In the genomic region with DNA sequence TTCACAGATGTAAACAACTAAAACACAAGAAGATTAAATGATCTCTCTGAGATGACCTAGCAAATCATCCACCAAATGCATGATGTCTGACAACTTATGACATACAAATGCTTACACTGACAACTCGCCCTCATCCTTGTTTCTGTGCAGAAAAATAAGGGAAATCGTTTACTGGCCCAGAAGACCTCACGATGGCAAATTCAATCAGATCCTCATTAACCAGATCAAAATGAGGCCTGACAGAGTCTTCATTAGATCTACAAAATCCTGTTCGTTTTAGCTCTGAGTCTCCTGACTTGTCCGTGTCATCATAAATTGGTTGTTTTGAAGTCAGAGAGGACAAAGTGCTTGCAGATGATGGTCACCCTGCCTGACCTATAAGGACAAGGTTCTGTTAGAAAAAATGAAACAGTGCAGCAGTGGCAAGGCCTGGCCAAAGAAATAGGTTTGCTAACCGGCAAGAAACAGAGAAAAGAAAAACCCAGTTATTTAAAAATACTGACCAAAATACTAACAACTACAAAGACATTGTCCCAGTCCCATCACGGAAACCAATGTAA, we compare ENCODE assay signal across 11 cellular contexts.
DNase-seq lines count a peak whose midpoint lies in the region; ATAC-seq and TF ChIP-seq lines count a peak whose summit lies in the region.
"Had no signal": no experiment of that assay in that cellular context is flagged by ENCODE, and none has a peak within 500 bp of the region (broad histone marks: within the 10 kb centered on the region; RNA-seq: fewer than 3 reads in every experiment).

No MANE protein-coding gene starts in this region.

- no peak for TF ChIP-seq CTCF in OCI-LY3 (IDR thresholded peaks at IDR 0.05; ENCODE audit: low read depth, low read length)
- TF ChIP-seq CTCF in spleen (IDR thresholded peaks at IDR 0.05 in 8 of 11, conservative IDR thresholded peaks at IDR 0.05 in 3 of 11) = no peak

- H3K4me2 ChIP-seq in OCI-LY3 (ENCODE audit: low read length) = peak overlapping the region; percentile 86

- H3K9ac ChIP-seq in OCI-LY3 (ENCODE audit: low read length) = peak overlapping the region; percentile 71

- peaks cover 19% of the 10 kb centered on the region for H3K36me3 Mint-ChIP-seq in activated CD4-positive, alpha-beta T cell treated with anti-CD3 and anti-CD28 coated beads, Interleukin-2, amount 10 ng/mL, durations not matched to agents 7 days and 5 days (ENCODE audit: low read depth)
- no peaks in the 10 kb centered on the region for H3K36me3 Mint-ChIP-seq in effector memory CD8-positive, alpha-beta T cell (ENCODE audit: insufficient read depth)

- DNase-seq in activated CD4-positive, alpha-beta T cell treated with anti-CD3 and anti-CD28 coated beads, Interleukin-2, amount 10 ng/mL, durations not matched to agents 7 days and 5 days = no peak
- no peak for DNase-seq in activated CD4-positive, alpha-beta T cell treated with anti-CD3 and anti-CD28 coated beads for 4 hours
- DNase-seq in effector memory CD8-positive, alpha-beta T cell = no peak
- no peak for DNase-seq in spleen
- no peak for DNase-seq in NCI-H2196 treated with DMSO at 0.1 percent for 48 hours (lab: John Stamatoyannopoulos, UW; ENCODE audit: unreplicated experiment)
- DNase-seq in HUDEP-2 (lab: John Stamatoyannopoulos, UW; ENCODE audit: unreplicated experiment in 76 of 76) = no peak
- no peak for DNase-seq in foreskin melanocyte
- DNase-seq: NCI-H1436, NCI-H524 had no signal

- no peak for ATAC-seq in effector memory CD8-positive, alpha-beta T cell (replicated peaks)

- peak overlapping the region; percentile 68 for H2AFZ ChIP-seq in OCI-LY3 (ENCODE audit: low read depth, low read length)

- WGBS in spleen, 5 donors = 89 to 94% (median 92%) methylated on average over 7 of the region's 7 CpGs

- peaks cover 5% of the 10 kb centered on the region for H3K9me3 Mint-ChIP-seq in activated CD4-positive, alpha-beta T cell treated with anti-CD3 and anti-CD28 coated beads, Interleukin-2, amount 10 ng/mL, durations not matched to agents 7 days and 5 days
- no peaks in the 10 kb centered on the region for H3K9me3 Mint-ChIP-seq in effector memory CD8-positive, alpha-beta T cell

- POLR2A ChIA-PET in activated CD4-positive, alpha-beta T cell treated with anti-CD3 and anti-CD28 coated beads, Interleukin-2, amount 10 ng/mL, durations not matched to agents 7 days and 5 days (lab: Charles Lee) = no interaction called here

- H3K9me3 ChIP-seq in OCI-LY3 (ENCODE audit: insufficient read depth, low read length) (peaks cover 5% of the 10 kb centered on the region; the same call in 1 of the 2 replicates), spleen (no peaks in the 10 kb centered on the region)

- TF ChIP-seq POLR2A in spleen (IDR thresholded peaks at IDR 0.05) = no peak

- CTCF ChIA-PET in activated CD4-positive, alpha-beta T cell treated with anti-CD3 and anti-CD28 coated beads, Interleukin-2, amount 10 ng/mL, durations not matched to agents 7 days and 5 days (lab: Charles Lee) = interaction anchor here (0.7 kb wide), 1 partner anchor 66 kb away, joined by 3 read pairs; no protein-coding TSS in a partner anchor

- H3K4me1 Mint-ChIP-seq in activated CD4-positive, alpha-beta T cell treated with anti-CD3 and anti-CD28 coated beads, Interleukin-2, amount 10 ng/mL, durations not matched to agents 7 days and 5 days = peaks cover 75% of the 10 kb centered on the region
- H3K4me1 Mint-ChIP-seq in effector memory CD8-positive, alpha-beta T cell (ENCODE audit: low read depth in 2 of 2) = peaks cover 54 to 68% of the 10 kb centered on the region in 2 donors

- H3K36me3 ChIP-seq in OCI-LY3 (replicated peaks; ENCODE audit: low read depth, low read length) (peaks cover 12% of the 10 kb centered on the region), spleen (no peaks in the 10 kb centered on the region)

- H3K4me3 Mint-ChIP-seq in activated CD4-positive, alpha-beta T cell treated with anti-CD3 and anti-CD28 coated beads, Interleukin-2, amount 10 ng/mL, durations not matched to agents 7 days and 5 days = peak overlapping the region; percentile 83
- peak overlapping the region; percentile 89 to 92 for H3K4me3 Mint-ChIP-seq in effector memory CD8-positive, alpha-beta T cell

- H3K27ac ChIP-seq in OCI-LY3 (ENCODE audit: low read length) = peak overlapping the region; percentile 91
- peak overlapping the region; percentile 67 to 92 (median 83) for H3K27ac ChIP-seq in spleen

- no peaks in the 10 kb centered on the region for H3K27me3 Mint-ChIP-seq in activated CD4-positive, alpha-beta T cell treated with anti-CD3 and anti-CD28 coated beads, Interleukin-2, amount 10 ng/mL, durations not matched to agents 7 days and 5 days
- H3K27me3 Mint-ChIP-seq in effector memory CD8-positive, alpha-beta T cell = no peaks in the 10 kb centered on the region

- no peaks in the 10 kb centered on the region for H3K27me3 ChIP-seq in OCI-LY3 (ENCODE audit: low read depth, low read length)
- no peaks in the 10 kb centered on the region for H3K27me3 ChIP-seq in spleen (replicated peaks in 1 of 7)
- H3K27me3 ChIP-seq: hepatocyte had no signal

- H3K27ac Mint-ChIP-seq in activated CD4-positive, alpha-beta T cell treated with anti-CD3 and anti-CD28 coated beads, Interleukin-2, amount 10 ng/mL, durations not matched to agents 7 days and 5 days = peak overlapping the region; percentile 97
- peak overlapping the region; percentile 98 to 99 for H3K27ac Mint-ChIP-seq in effector memory CD8-positive, alpha-beta T cell

- H4K20me1 ChIP-seq in OCI-LY3 (ENCODE audit: insufficient read depth, low read length) = no peaks in the 10 kb centered on the region

- H3K79me2 ChIP-seq in OCI-LY3 (ENCODE audit: low read length) = peaks cover 31% of the 10 kb centered on the region
- H3K79me2 ChIP-seq: hepatocyte had no signal

- H3K4me1 ChIP-seq in OCI-LY3 (ENCODE audit: low read length) (peaks cover 80% of the 10 kb centered on the region), spleen (peaks cover 20 to 72% (median 48%) of the 10 kb centered on the region in 6 donors)

- H3K4me3 ChIP-seq in OCI-LY3 (ENCODE audit: low read length) (peak overlapping the region; percentile 62), spleen (no peak overlapping the region)
- H3K4me3 ChIP-seq: hepatocyte had no signal

- intact Hi-C loops in spleen (cut with DNase I; ENCODE audit: low total_unique reads) = loop anchor here (10.0 kb wide), 1 partner anchor 99 kb away; no protein-coding TSS in a partner anchor
